ENCODE assay signal across 16 cellular contexts in the genomic region with DNA sequence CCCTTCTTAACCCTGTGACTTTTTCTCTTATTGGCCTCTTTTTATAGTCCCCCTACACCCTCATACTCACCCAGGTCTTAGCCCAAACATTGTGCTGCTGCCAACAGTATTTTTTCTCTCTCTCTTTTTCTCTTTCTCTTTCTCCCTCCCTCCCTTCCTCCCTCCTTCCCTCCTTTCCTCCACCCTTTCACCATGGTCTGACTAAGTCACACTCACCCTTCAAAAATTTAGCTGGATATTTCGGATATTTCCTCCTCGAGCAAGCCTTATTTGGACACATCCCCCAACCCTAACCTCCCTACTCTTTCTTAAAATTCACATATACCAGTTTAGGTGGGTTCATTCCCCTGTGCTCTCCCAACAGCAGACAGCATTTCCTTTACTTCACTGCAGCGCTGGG.
DNase-seq lines count a peak whose midpoint lies in the region; ATAC-seq and TF ChIP-seq lines count a peak whose summit lies in the region.
"Had no signal": no experiment of that assay in that cellular context is flagged by ENCODE, and none has a peak within 500 bp of the region (broad histone marks: within the 10 kb centered on the region; RNA-seq: fewer than 3 reads in every experiment).

No MANE protein-coding gene starts in this region.

- H2AFZ ChIP-seq in HCT116 (ENCODE audit: low read depth, low read length, poor library complexity, severe bottlenecking) = no peak overlapping the region

- RAD21 ChIA-PET in HCT116 (lab: Charles Lee; ENCODE audit: low non-redundant PET in 1 of 2, low total read pairs in 2 of 2, uncharacterized antibody in 2 of 2, unreplicated experiment in 2 of 2) = no interaction called here

- no peaks in the 10 kb centered on the region for H3K9me3 ChIP-seq in HCT116 (ENCODE audit: control insufficient read depth in 1 of 2, insufficient read depth in 1 of 2, low read depth in 1 of 2, low read length in 2 of 2)
- H3K9me3 ChIP-seq in tibial artery = no peaks in the 10 kb centered on the region
- no peaks in the 10 kb centered on the region for H3K9me3 ChIP-seq in Peyer's patch

- no peak overlapping the region for H3K9ac ChIP-seq in HCT116 (ENCODE audit: low read length)

- H3K27me3 ChIP-seq in HCT116 (ENCODE audit: insufficient read depth, low read length) = no peaks in the 10 kb centered on the region
- no peaks in the 10 kb centered on the region for H3K27me3 ChIP-seq in tibial artery
- H3K27me3 ChIP-seq in Peyer's patch = no peaks in the 10 kb centered on the region
- H3K27me3 ChIP-seq: MG63 had no signal

- no peak overlapping the region for H3K4me3 ChIP-seq in HCT116 (replicated peaks in 1 of 2; ENCODE audit: low read depth in 1 of 2, low read length in 2 of 2)
- peak overlapping the region; percentile 15 to 23 for H3K4me3 ChIP-seq in tibial artery
- no peak overlapping the region for H3K4me3 ChIP-seq in Peyer's patch
- H3K4me3 ChIP-seq: MG63 had no signal

- BruUV-seq in HCT116 (replicated peaks; lab: Mats Ljungman, UMichigan) = no TSS peak

- no peaks in the 10 kb centered on the region for H4K20me1 ChIP-seq in HCT116 (ENCODE audit: insufficient read depth)

- DNase-seq in HCT116 (ENCODE audit: low read depth, low spot score) (no peak), amniotic epithelial cell (ENCODE audit: low read depth) (peak; percentile 54), glomerular visceral epithelial cell (ENCODE audit: extremely low spot score) (peak; percentile 40), tibial artery (no peak), NCI-H446 treated with DMSO at 0.1 percent for 48 hours (lab: John Stamatoyannopoulos, UW) (no peak), Peyer's patch (no peak), erythroblast (lab: John Stamatoyannopoulos, UW) (no peak)
- DNase-seq: activated CD4-positive, alpha-beta T cell treated with anti-CD3 and anti-CD28 coated beads, Interleukin-2, amount 50 U/mL, for 48 hours; GDM1; GOT3; MG63; naive B cell; Right ventricle myocardium superior; stimulated activated CD4-positive, alpha-beta T cell treated with anti-CD3 and anti-CD28 coated beads, Interleukin-2, amount 100 ng/mL, for 48 hours; T1000 had no signal

- TF ChIP-seq POLR2A in HCT116 (IDR thresholded peaks at IDR 0.05; ENCODE audit: borderline replicate concordance, extremely low read depth, insufficient read depth, insufficient read length) (no peak), Peyer's patch (IDR thresholded peaks at IDR 0.05) (no peak), erythroblast (IDR thresholded peaks at IDR 0.05; ENCODE audit: low read length) (no peak)

- no peak for TF ChIP-seq RAD21 in HCT116 (IDR thresholded peaks at IDR 0.05; ENCODE audit: low read depth)

- H3K36me3 ChIP-seq in HCT116 (ENCODE audit: control insufficient read depth in 1 of 2, insufficient read depth in 2 of 2, low read length in 2 of 2) (no peaks in the 10 kb centered on the region), tibial artery (no peaks in the 10 kb centered on the region), Peyer's patch (no peaks in the 10 kb centered on the region)
- H3K36me3 ChIP-seq: MG63 had no signal

- CTCF ChIA-PET in HCT116 (lab: Charles Lee) = no interaction called here

- no peaks in the 10 kb centered on the region for H3K9me2 ChIP-seq in HCT116 (ENCODE audit: insufficient read depth)

- H3K4me1 ChIP-seq in HCT116 (ENCODE audit: control insufficient read depth in 1 of 2, insufficient read depth in 2 of 2, low read length in 2 of 2) = peaks cover 0 to 27% of the 10 kb centered on the region in 2 experiments; a peak in 2 of 4 replicates
- peaks cover 0 to 57% (median 26%) of the 10 kb centered on the region in 4 donors for H3K4me1 ChIP-seq in tibial artery
- H3K4me1 ChIP-seq in Peyer's patch = peaks cover 0 to 5% (median 0%) of the 10 kb centered on the region in 4 donors

- H3K27ac ChIP-seq in HCT116 (ENCODE audit: low read depth, low read length) = no peak overlapping the region
- H3K27ac ChIP-seq in tibial artery = peak overlapping the region; percentile 64 to 71
- no peak overlapping the region for H3K27ac ChIP-seq in Peyer's patch

- intact Hi-C loops in HCT116 (cut with micrococcal nuclease) (no loop called here), tibial artery (cut with DNase I; ENCODE audit: low total_unique reads) (no loop called here)

- peak overlapping the region; percentile 37 for H3K4me2 ChIP-seq in HCT116 (ENCODE audit: low read length)

- TF ChIP-seq CTCF in HCT116 (IDR thresholded peaks at IDR 0.05 in 2 of 3, conservative IDR thresholded peaks at IDR 0.05 in 1 of 3; ENCODE audit: borderline replicate concordance in 1 of 3, insufficient read depth in 1 of 3, low read depth in 2 of 3, low read length in 2 of 3) (no peak), tibial artery (IDR thresholded peaks at IDR 0.05) (no peak), Peyer's patch (IDR thresholded peaks at IDR 0.05) (no peak)

- H3K79me2 ChIP-seq in HCT116 (ENCODE audit: insufficient read depth, low read length) = no peaks in the 10 kb centered on the region

- POLR2A ChIA-PET in HCT116 (lab: Charles Lee) = no interaction called here

- peak; percentile 42; the same call in 1 of the 2 replicates for ATAC-seq in HCT116
- ATAC-seq: activated T-helper 17 cell treated with anti-CD3 and anti-CD28 coated beads, Interleukin-2, amount 50 U/mL, for 72 hours had no signal

TF ChIP-seq in HCT116, 20 proteins besides CTCF, POLR2A, EP300 and RAD21:
- TF ChIP-seq CEBPB (IDR thresholded peaks at IDR 0.05; ENCODE audit: low read depth) (no peak), SRF (IDR thresholded peaks at IDR 0.05; ENCODE audit: low read depth) (peak; percentile 44; the same call in 1 of the 2 replicates)

Comparison
In these comparisons a context has a peak if more than half of its experiments do, and no peak if none do; other contexts are left out.
1. DNase-seq: peak in amniotic epithelial cell (single experiment) and glomerular visceral epithelial cell (single experiment); none in HCT116 (single experiment), tibial artery (0 of 2), NCI-H446 treated with DMSO at 0.1 percent for 48 hours (single experiment), Peyer's patch (0 of 3) and erythroblast (0 of 2).
2. H3K27ac ChIP-seq: peak in tibial artery (2 of 2); none in HCT116 (single experiment) and Peyer's patch (0 of 4).
3. H3K4me3 ChIP-seq: peak in tibial artery (2 of 2); none in HCT116 (0 of 2) and Peyer's patch (0 of 4).